In the genomic region with DNA sequence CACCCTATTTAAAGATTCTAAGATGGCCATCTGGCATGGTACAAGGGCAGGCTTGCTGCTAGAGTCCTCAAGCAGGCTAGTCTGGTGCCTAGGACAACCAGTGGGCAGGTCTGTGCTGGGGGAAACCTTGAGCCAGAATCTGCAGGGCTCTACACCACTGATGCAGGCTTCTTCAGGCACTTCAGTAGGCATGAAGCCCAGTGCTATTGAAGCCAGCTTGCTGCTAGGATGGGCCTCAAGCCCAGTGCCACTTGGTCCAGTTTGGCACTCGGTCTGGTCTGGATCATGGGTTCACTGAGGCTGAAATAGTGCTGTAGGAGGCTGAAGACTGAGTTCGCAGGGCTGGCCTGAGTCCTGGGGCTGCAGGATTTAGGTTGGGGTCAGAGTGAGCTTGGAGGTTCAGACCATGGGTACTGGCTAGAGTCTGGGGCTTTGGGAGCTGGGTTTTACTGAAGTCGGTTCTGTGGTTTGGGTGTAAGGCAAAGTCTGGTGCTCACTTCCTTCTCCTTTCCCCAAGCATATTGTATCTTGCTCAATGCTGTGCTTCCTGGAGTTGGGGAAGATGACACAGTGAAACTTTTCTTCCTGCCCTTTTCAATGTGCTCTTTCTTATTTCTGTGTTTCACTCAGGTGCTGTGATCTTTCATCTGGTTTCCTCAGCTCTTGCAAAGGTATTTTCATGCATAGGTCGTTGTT, we compare ENCODE assay signal across 9 cellular contexts. TPM values are rescaled to one million over a fixed set of nuclear protein-coding genes. Genes with fewer than 3 reads are reported as not detected.
A peak's percentile ranks its signal among the peaks of the same experiment; 100 is the strongest.
DNase-seq lines count a peak whose midpoint lies in the region; ATAC-seq and TF ChIP-seq lines count a peak whose summit lies in the region.
"Had no signal": no experiment of that assay in that cellular context is flagged by ENCODE, and none has a peak within 500 bp of the region (broad histone marks: within the 10 kb centered on the region; RNA-seq: fewer than 3 reads in every experiment).

No MANE protein-coding gene starts in this region.

- H3K9me3 ChIP-seq in heart right ventricle (peaks cover 0 to 16% (median 0%) of the 10 kb centered on the region in 11 donors), stomach (no peaks in the 10 kb centered on the region)

- no peak for DNase-seq in activated CD8-positive, alpha-beta memory T cell treated with anti-CD3 and anti-CD28 coated beads, Interleukin-2, amount 10 ng/mL, durations not matched to agents 7 days and 5 days
- DNase-seq in activated CD8-positive, alpha-beta memory T cell treated with anti-CD3 and anti-CD28 coated beads, Interleukin-2, amount 50 U/mL, for 48 hours: no peak
- peak; percentile 94 for DNase-seq in SKM-1 (lab: John Stamatoyannopoulos, UW; ENCODE audit: unreplicated experiment)
- DNase-seq in heart right ventricle: no peak
- DNase-seq in stomach: no peak
- no peak for DNase-seq in brain microvascular endothelial cell

- H3K27ac ChIP-seq in heart right ventricle (peak overlapping the region in 1 of 10 donors; percentile 83), stomach (peak overlapping the region; percentile 5 to 66 (median 56)), brain microvascular endothelial cell (no peak overlapping the region)

- TF ChIP-seq POLR2A in stomach (IDR thresholded peaks at IDR 0.05): no peak

- no peak overlapping the region for H3K4me3 Mint-ChIP-seq in activated CD8-positive, alpha-beta memory T cell treated with anti-CD3 and anti-CD28 coated beads, Interleukin-2, amount 10 ng/mL, durations not matched to agents 7 days and 5 days
- H3K4me3 Mint-ChIP-seq: type B pancreatic cell had no signal

- TF ChIP-seq CTCF in heart right ventricle (IDR thresholded peaks at IDR 0.05): no peak
- TF ChIP-seq CTCF in stomach (IDR thresholded peaks at IDR 0.05): no peak
- TF ChIP-seq CTCF in brain microvascular endothelial cell (IDR thresholded peaks at IDR 0.05; ENCODE audit: low read depth, low read length, missing control alignments): no peak

- CTCF ChIA-PET in activated CD8-positive, alpha-beta memory T cell treated with anti-CD3 and anti-CD28 coated beads, Interleukin-2, amount 10 ng/mL, durations not matched to agents 7 days and 5 days (lab: Charles Lee): no interaction called here

- peak; percentile 47 for ATAC-seq in activated CD8-positive, alpha-beta memory T cell treated with anti-CD3 and anti-CD28 coated beads, Interleukin-2, amount 10 ng/mL, durations not matched to agents 7 days and 5 days
- ATAC-seq in heart right ventricle (peak; percentile 38 to 74 (median 51)), GM18870 (IDR thresholded peaks at IDR 0.05; ENCODE audit: unreplicated experiment) (no peak), HG03442 (IDR thresholded peaks at IDR 0.05; ENCODE audit: unreplicated experiment) (no peak)

- H3K4me1 ChIP-seq in heart right ventricle (peaks cover 0 to 22% (median 0%) of the 10 kb centered on the region in 9 donors), stomach (peaks cover 0 to 4% (median 2%) of the 10 kb centered on the region in 4 donors)

- H3K27ac Mint-ChIP-seq in activated CD8-positive, alpha-beta memory T cell treated with anti-CD3 and anti-CD28 coated beads, Interleukin-2, amount 10 ng/mL, durations not matched to agents 7 days and 5 days: peak overlapping the region; percentile 53
- H3K27ac Mint-ChIP-seq: type B pancreatic cell had no signal

- peaks cover 90% of the 10 kb centered on the region for H3K36me3 Mint-ChIP-seq in activated CD8-positive, alpha-beta memory T cell treated with anti-CD3 and anti-CD28 coated beads, Interleukin-2, amount 10 ng/mL, durations not matched to agents 7 days and 5 days

- peaks cover 0 to 96% (median 39%) of the 10 kb centered on the region in 9 donors for H3K36me3 ChIP-seq in heart right ventricle
- H3K36me3 ChIP-seq in stomach: peaks cover 14 to 88% (median 82%) of the 10 kb centered on the region in 4 donors
- peaks cover 32% of the 10 kb centered on the region for H3K36me3 ChIP-seq in brain microvascular endothelial cell (replicated peaks)

- H3K4me3 ChIP-seq in heart right ventricle (no peak overlapping the region), stomach (no peak overlapping the region), brain microvascular endothelial cell (ENCODE audit: low read depth, low read length) (no peak overlapping the region)

- 82 to 83% methylated on average over 4 of the region's 4 CpGs for WGBS in heart right ventricle, 2 donors
- 75 to 86% (median 80%) methylated on average over 4 of the region's 4 CpGs for WGBS in stomach, 5 donors

- H3K9me3 Mint-ChIP-seq in activated CD8-positive, alpha-beta memory T cell treated with anti-CD3 and anti-CD28 coated beads, Interleukin-2, amount 10 ng/mL, durations not matched to agents 7 days and 5 days (ENCODE audit: low read depth): peaks cover 13% of the 10 kb centered on the region

- no peaks in the 10 kb centered on the region for H3K27me3 ChIP-seq in heart right ventricle
- no peaks in the 10 kb centered on the region for H3K27me3 ChIP-seq in stomach
- H3K27me3 ChIP-seq in brain microvascular endothelial cell (replicated peaks): no peaks in the 10 kb centered on the region

- no peaks in the 10 kb centered on the region for H3K27me3 Mint-ChIP-seq in activated CD8-positive, alpha-beta memory T cell treated with anti-CD3 and anti-CD28 coated beads, Interleukin-2, amount 10 ng/mL, durations not matched to agents 7 days and 5 days
- H3K27me3 Mint-ChIP-seq: type B pancreatic cell had no signal

- intact Hi-C loops in heart right ventricle (cut with DNase I) (no loop called here), stomach (cut with DNase I; ENCODE audit: low total_unique reads) (no loop called here)

- in situ Hi-C loops in brain microvascular endothelial cell (cut with HindIII; ENCODE audit: low pct_ligation_motif_present, low sequenced_read_pairs): no loop called here

- TF ChIP-seq EP300 in stomach (IDR thresholded peaks at IDR 0.05): no peak

- peaks cover 58% of the 10 kb centered on the region for H3K4me1 Mint-ChIP-seq in activated CD8-positive, alpha-beta memory T cell treated with anti-CD3 and anti-CD28 coated beads, Interleukin-2, amount 10 ng/mL, durations not matched to agents 7 days and 5 days

RNA-seq across cellular contexts. Expression of a gene that starts 41.2 kb away (rescaled TPM):
- 100 to 1,000 TPM; 255 to 385 TPM for total RNA-seq in activated CD8-positive, alpha-beta memory T cell treated with anti-CD3 and anti-CD28 coated beads, Interleukin-2, amount 10 ng/mL, durations not matched to agents 7 days and 5 days
- total RNA-seq in heart right ventricle (100 to 1,000 TPM in 1 of 10 donors, 10 to 100 TPM in 9; 45.6 to 123 (median 58.4) TPM), stomach (100 to 1,000 TPM in 2 of 5 donors, 10 to 100 TPM in 3; 11.0 to 168 (median 96.8) TPM)
- polyA plus RNA-seq in heart right ventricle (10 to 100 TPM; 20.3 to 58.2 TPM), stomach (10 to 100 TPM; 36.5 to 58.8 (median 40.8) TPM)

Comparison
In these comparisons a context has a peak if more than half of its experiments do, and no peak if none do; other contexts are left out.
1. ATAC-seq: peak in activated CD8-positive, alpha-beta memory T cell treated with anti-CD3 and anti-CD28 coated beads, Interleukin-2, amount 10 ng/mL, durations not matched to agents 7 days and 5 days (single experiment) and heart right ventricle (8 of 8); none in GM18870 (single experiment) and HG03442 (single experiment).